ENCODE assay signal across 8 cellular contexts in genomic region chr4:102500371-102501175, GRCh38. TPM values are rescaled to one million over a fixed set of nuclear protein-coding genes. Genes with fewer than 3 reads are reported as not detected.
DNase-seq lines count a peak whose midpoint lies in the region; ATAC-seq and TF ChIP-seq lines count a peak whose summit lies in the region.

No MANE protein-coding gene starts in this region.

- no peaks in the 10 kb centered on the region for H3K36me3 ChIP-seq in hepatocyte (replicated peaks; ENCODE audit: insufficient read depth, low read depth)

- ATAC-seq in GM21515 (IDR thresholded peaks at IDR 0.05; ENCODE audit: unreplicated experiment): peak; percentile 26

- H3K4me3 ChIP-seq in astrocyte of the spinal cord (ENCODE audit: low read depth, low read length): peak overlapping the region; percentile 88
- H3K4me3 ChIP-seq in hepatocyte: peak overlapping the region; percentile 59

- H3K27me3 ChIP-seq in hepatocyte: no peaks in the 10 kb centered on the region

- 19% methylated on average over 19 of the region's 39 CpGs for WGBS in hepatocyte (ENCODE audit: low lambda C conversion rate, missing lambda C conversion rate)

- in situ Hi-C loops in astrocyte of the spinal cord (cut with HindIII; ENCODE audit: low sequenced_read_pairs): no loop called here

- H3K9me3 ChIP-seq in hepatocyte (ENCODE audit: low read depth): no peaks in the 10 kb centered on the region

- peaks cover 20% of the 10 kb centered on the region for H3K4me1 ChIP-seq in hepatocyte (ENCODE audit: insufficient read depth)

- no peaks in the 10 kb centered on the region for H4K20me1 ChIP-seq in hepatocyte (ENCODE audit: insufficient read depth, poor library complexity, severe bottlenecking)

- H3K79me2 ChIP-seq in hepatocyte: peaks cover 46% of the 10 kb centered on the region

- TF ChIP-seq CTCF in astrocyte of the spinal cord (IDR thresholded peaks at IDR 0.05; ENCODE audit: low read depth, low read length) (no peak), hepatocyte (IDR thresholded peaks at IDR 0.05; ENCODE audit: poor library complexity) (no peak)

- peak overlapping the region; percentile 92 for H2AFZ ChIP-seq in hepatocyte

- peak; percentile 50 for DNase-seq in ELF-1 (ENCODE audit: low read depth, low spot score)
- peak; percentile 37 for DNase-seq in HT1080 (ENCODE audit: low read depth)
- DNase-seq in SK-N-DZ (ENCODE audit: low spot score): peak; percentile 37
- peak; percentile 51 for DNase-seq in astrocyte of the spinal cord (ENCODE audit: low read depth, low spot score)
- peak; percentile 69 for DNase-seq in hepatocyte (ENCODE audit: low spot score)
- peak; percentile 46 for DNase-seq in renal cortical epithelial cell (ENCODE audit: low read depth)
- DNase-seq in DMS114 treated with DMSO at 0.1 percent for 48 hours (lab: John Stamatoyannopoulos, UW; ENCODE audit: unreplicated experiment): no peak

- peak overlapping the region; percentile 99 for H3K27ac ChIP-seq in hepatocyte

- peak overlapping the region; percentile 86 for H3K4me2 ChIP-seq in hepatocyte

- no peaks in the 10 kb centered on the region for H3K9me2 ChIP-seq in hepatocyte (replicated peaks; ENCODE audit: insufficient read depth)

RNA-seq across cellular contexts. Expression of gene NFKB1, which starts 0.6 kb away (rescaled TPM):
- 30.8 and 33.8 TPM in 2 replicates for total RNA-seq in HT1080 (2014; rRNA removed; shearing (Covaris generic))
- polyA plus RNA-seq in HT1080 (2015; cell fraction: cytosol; rRNA removed): 27.1 and 29.0 TPM in 2 replicates
- 30.8 and 34.0 TPM in 2 replicates for polyA plus RNA-seq in HT1080 (2015; cell fraction: nucleus; rRNA removed)
- 6.2 and 7.3 TPM in 2 replicates for polyA plus RNA-seq in SK-N-DZ (2014; cell fraction: cytosol; rRNA removed)
- polyA plus RNA-seq in SK-N-DZ (2014; cell fraction: nucleus; rRNA removed): 3.3 and 6.6 TPM in 2 replicates
- total RNA-seq in hepatocyte (21.9 and 22.8 TPM in 2 replicates), renal cortical epithelial cell (53.7 and 68.9 TPM in 2 replicates)
- polyA plus RNA-seq in hepatocyte: 21.1 and 21.5 TPM in 2 replicates
